In genomic region chr12:94277426-94278000, GRCh38 we compare ENCODE assay signal across 22 cellular contexts.
DNase-seq lines count a peak whose midpoint lies in the region; ATAC-seq, FAIRE-seq and TF ChIP-seq lines count a peak whose summit lies in the region.
"Had no signal": no experiment of that assay in that cellular context is flagged by ENCODE, and none has a peak within 500 bp of the region (broad histone marks: within the 10 kb centered on the region; RNA-seq: fewer than 3 reads in every experiment).

No MANE protein-coding gene starts in this region.

- no peak overlapping the region for H3K9ac ChIP-seq in K562 (ENCODE audit: insufficient read depth in 1 of 2, low read depth in 2 of 2, low read length in 2 of 2)

- H3K36me3 ChIP-seq in HAP-1 (replicated peaks) (no peaks in the 10 kb centered on the region; the same call in 1 of the 2 replicates), K562 (ENCODE audit: control insufficient read depth, insufficient read depth, low read length) (no peaks in the 10 kb centered on the region), ovary (no peaks in the 10 kb centered on the region)
- H3K36me3 ChIP-seq: ascending aorta had no signal

- DNase-seq in HAP-1 (ENCODE audit: low spot score in 2 of 2), result peak; percentile 72 to 78
- no peak for DNase-seq in K562 (ENCODE audit: extremely low read depth in 1 of 4, low spot score in 3 of 4)
- no peak for DNase-seq in left colon
- peak in 3 of 5 donors; percentile 44 to 71 (median 44) for DNase-seq in ovary
- no peak for DNase-seq in activated CD4-positive, alpha-beta T cell treated with anti-CD3 and anti-CD28 coated beads, Interleukin-2, amount 50 U/mL, for 48 hours
- DNase-seq in stimulated activated CD4-positive, alpha-beta T cell treated with anti-CD3 and anti-CD28 coated beads, Interleukin-15, amount 100 ng/mL, for 24 hours, result no peak
- DNase-seq in NCI-H1694 treated with DMSO at 0.1 percent for 48 hours (lab: John Stamatoyannopoulos, UW), result no peak
- DNase-seq: activated CD4-positive, alpha-beta T cell treated with anti-CD3 and anti-CD28 coated beads, Interleukin-2, amount 50 U/mL, for 1 hour; activated naive CD4-positive, alpha-beta T cell treated with Interleukin-2 at 50 U/mL for 16 hours; CD4-positive, CD25-positive, alpha-beta regulatory T cell; DMS153; GF-D8; Kasumi-1; NCI-H1092 treated with DMSO at 0.1 percent for 48 hours; NCI-H2107; NCI-H510A; SHP77; testis had no signal

- H3K9me1 ChIP-seq in K562 (ENCODE audit: control insufficient read depth, insufficient read depth, low read length), result no peaks in the 10 kb centered on the region

- no peak overlapping the region for H3K4me2 ChIP-seq in K562 (ENCODE audit: insufficient read depth, low read length)
- H3K4me2 ChIP-seq: hepatocyte had no signal

- TF ChIP-seq POLR2A in K562 (conservative IDR thresholded peaks at IDR 0.05), result no peak
- no peak for TF ChIP-seq POLR2A in ovary (IDR thresholded peaks at IDR 0.05)

- intact Hi-C loops in K562 (cut with micrococcal nuclease) (no loop called here), left colon (cut with DNase I, micrococcal nuclease) (no loop called here), ovary (cut with DNase I) (no loop called here)

- no TSS peak for BruUV-seq in K562 (replicated peaks; lab: Mats Ljungman, UMichigan)

- H3K79me2 ChIP-seq in K562 (ENCODE audit: control insufficient read depth, insufficient read depth, low read length), result no peaks in the 10 kb centered on the region
- H3K79me2 ChIP-seq: hepatocyte had no signal

- in situ Hi-C loops in HAP-1 (cut with MboI; ENCODE audit: low sequenced_read_pairs) (no loop called here), K562 (cut with MboI) (no loop called here)

- H4K20me1 ChIP-seq in K562 (replicated peaks; ENCODE audit: control insufficient read depth, insufficient read depth, low read length), result no peaks in the 10 kb centered on the region

- FAIRE-seq in K562 (lab: Jason Lieb, UNC), result no peak
- FAIRE-seq: keratinocyte had no signal

- H3K4me3 ChIP-seq in HAP-1 (no peak overlapping the region), K562 (no peak overlapping the region), ovary (no peak overlapping the region)
- H3K4me3 ChIP-seq: ascending aorta, hepatocyte, testis had no signal

- TF ChIP-seq EP300 in K562 (IDR thresholded peaks at IDR 0.05; ENCODE audit: low read length), result no peak
- no peak for TF ChIP-seq EP300 in ovary (IDR thresholded peaks at IDR 0.05)

- no peak for TF ChIP-seq RAD21 in K562 (CRISPR knock-in tag; conservative IDR thresholded peaks at IDR 0.05 in 1 of 2, IDR thresholded peaks at IDR 0.05 in 1 of 2)

- H3K4me1 ChIP-seq in HAP-1 (peaks cover 24% of the 10 kb centered on the region), K562 (replicated peaks in 1 of 2; ENCODE audit: control insufficient read depth in 2 of 2, insufficient read depth in 2 of 2, low read length in 2 of 2) (no peaks in the 10 kb centered on the region), ovary (ENCODE audit: insufficient read depth) (peaks cover 7% of the 10 kb centered on the region)
- H3K4me1 ChIP-seq: ascending aorta, testis had no signal

- H2AFZ ChIP-seq in K562 (ENCODE audit: low read depth, low read length), result no peak overlapping the region
- H2AFZ ChIP-seq: hepatocyte had no signal

- H3K27me3 ChIP-seq in HAP-1 (ENCODE audit: low read depth) (no peaks in the 10 kb centered on the region), K562 (ENCODE audit: control insufficient read depth in 2 of 2, insufficient read depth in 2 of 2, low read length in 2 of 2) (peaks cover 4 to 22% of the 10 kb centered on the region in 2 experiments; a peak in 4 of 5 replicates), ovary (no peaks in the 10 kb centered on the region)
- H3K27me3 ChIP-seq: ascending aorta, testis had no signal

- POLR2A ChIA-PET in K562 (lab: Yijun Ruan, JAX), result no interaction called here

- ATAC-seq in K562, result no peak; the same call in 2 of the 3 replicates
- ATAC-seq in left colon, result peak; percentile 77
- no peak for ATAC-seq in GM21529 (IDR thresholded peaks at IDR 0.05; ENCODE audit: unreplicated experiment)

- H3K9me3 ChIP-seq in HAP-1, result no peaks in the 10 kb centered on the region
- no peaks in the 10 kb centered on the region for H3K9me3 ChIP-seq in K562 (replicated peaks; ENCODE audit: control insufficient read depth, insufficient read depth, low read depth, low read length)
- H3K9me3 ChIP-seq in ovary, result no peaks in the 10 kb centered on the region
- H3K9me3 ChIP-seq: ascending aorta, testis had no signal

- 18% methylated on average over 9 of the region's 9 CpGs for WGBS in K562 (ENCODE audit: insufficient coverage, low coverage, missing lambda C conversion rate)
- WGBS in ovary, 3 donors, result 38 to 59% (median 56%) methylated on average over 9 of the region's 9 CpGs

- no peak for TF ChIP-seq CTCF in K562 (IDR thresholded peaks at IDR 0.05 in 2 of 3, conservative IDR thresholded peaks at IDR 0.05 in 1 of 3; ENCODE audit: insufficient read depth in 2 of 3, low read depth in 1 of 3, low read length in 3 of 3)
- no peak for TF ChIP-seq CTCF in ovary (IDR thresholded peaks at IDR 0.05)

- CTCF ChIA-PET in K562 (lab: Yijun Ruan, JAX; ENCODE audit: low intra/inter-chr PET ratio), result no interaction called here

- H3K27ac ChIP-seq in K562 (ENCODE audit: extremely low read depth, low read depth, low read length), result no peak overlapping the region
- no peak overlapping the region for H3K27ac ChIP-seq in ovary
- H3K27ac ChIP-seq: ascending aorta, hepatocyte, testis had no signal

TF ChIP-seq in K562, 482 proteins besides CTCF, POLR2A, EP300 and RAD21:
- TF ChIP-seq GTF3C2 (IDR thresholded peaks at IDR 0.05; ENCODE audit: borderline replicate concordance, extremely low read depth, insufficient read length) (no peak), CBFA2T2 (conservative IDR thresholded peaks at IDR 0.05) (0 out of 2 replicates have a peak, but pooled peaks have one; percentile 18), TFAP4 (CRISPR knock-in tag; IDR thresholded peaks at IDR 0.05; ENCODE audit: borderline replicate concordance) (peak; percentile 37; the same call in 1 of the 2 replicates)
TF ChIP-seq in K562: peak in this region for 2.

Comparison
In these comparisons a context has a peak if more than half of its experiments do, and no peak if none do; other contexts are left out.
1. DNase-seq: peak in HAP-1 (2 of 2) and ovary (3 of 5); none in K562 (0 of 4), left colon (0 of 2), activated CD4-positive, alpha-beta T cell treated with anti-CD3 and anti-CD28 coated beads, Interleukin-2, amount 50 U/mL, for 48 hours (0 of 2), stimulated activated CD4-positive, alpha-beta T cell treated with anti-CD3 and anti-CD28 coated beads, Interleukin-15, amount 100 ng/mL, for 24 hours (single experiment) and NCI-H1694 treated with DMSO at 0.1 percent for 48 hours (single experiment).